8 cellular contexts compared by ENCODE assay signal in the genomic region with DNA sequence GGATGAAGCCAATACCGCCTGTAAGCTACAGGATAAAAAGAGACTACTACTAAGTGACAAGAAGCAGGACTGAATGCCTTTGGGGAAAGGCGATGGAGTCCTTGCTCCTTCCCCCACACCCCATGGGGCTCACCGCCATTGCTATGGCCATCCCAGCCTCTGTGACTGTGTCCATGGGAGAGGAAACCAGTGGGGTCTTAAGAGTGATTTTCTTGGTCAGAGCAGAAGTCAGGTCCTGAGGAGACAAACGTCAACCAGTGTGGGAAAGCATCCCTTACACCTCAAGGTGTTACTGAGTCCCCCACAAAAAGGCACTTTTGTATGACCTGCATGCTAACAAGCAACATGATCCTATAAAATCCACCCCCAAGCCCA. TPM values are rescaled to one million over a fixed set of nuclear protein-coding genes. Genes with fewer than 3 reads are reported as not detected.
A peak's percentile ranks its signal among the peaks of the same experiment; 100 is the strongest.
DNase-seq lines count a peak whose midpoint lies in the region; ATAC-seq and TF ChIP-seq lines count a peak whose summit lies in the region.

No MANE protein-coding gene starts in this region.

- no peaks in the 10 kb centered on the region for H3K9me2 ChIP-seq in hepatocyte (replicated peaks; ENCODE audit: insufficient read depth)

- POLR2A ChIA-PET in activated CD4-positive, alpha-beta memory T cell treated with anti-CD3 and anti-CD28 coated beads for 36 hours (lab: Charles Lee): interaction anchor here (1.8 to 1.9 kb wide), 4 partner anchors 8 to 66 kb away, joined by 9 to 21 read pairs (median 18); a partner anchor contains a TSS

- peaks cover 15% of the 10 kb centered on the region for H3K4me1 ChIP-seq in hepatocyte (ENCODE audit: insufficient read depth)

- intact Hi-C loops in activated CD4-positive, alpha-beta memory T cell treated with anti-CD3 and anti-CD28 coated beads for 36 hours (cut with micrococcal nuclease): loop anchor here (2.0 to 10.0 kb wide), 5 partner anchors 39 to 417 kb away; a partner anchor contains a TSS

- peak overlapping the region; percentile 95 for H3K4me3 Mint-ChIP-seq in HFFc6
- H3K4me3 Mint-ChIP-seq in activated CD4-positive, alpha-beta memory T cell treated with anti-CD3 and anti-CD28 coated beads for 36 hours: peak overlapping the region; percentile 86

- no peak for DNase-seq in HFFc6
- no peak for DNase-seq in activated CD4-positive, alpha-beta memory T cell treated with anti-CD3 and anti-CD28 coated beads for 36 hours
- DNase-seq in hepatocyte (ENCODE audit: low spot score): no peak
- peak; percentile 26 for DNase-seq in stimulated activated CD8-positive, alpha-beta memory T cell treated with anti-CD3 and anti-CD28 coated beads, Interleukin-4, amount 100 ng/mL, for 48 hours
- DNase-seq in epidermal melanocyte (ENCODE audit: insufficient read length, low spot score): no peak

- H3K4me1 Mint-ChIP-seq in HFFc6 (ENCODE audit: low read depth): peaks cover 75% of the 10 kb centered on the region
- peaks cover 48% of the 10 kb centered on the region for H3K4me1 Mint-ChIP-seq in activated CD4-positive, alpha-beta memory T cell treated with anti-CD3 and anti-CD28 coated beads for 36 hours (ENCODE audit: low read depth)

- H3K27me3 ChIP-seq in hepatocyte: no peaks in the 10 kb centered on the region

- H4K20me1 ChIP-seq in hepatocyte (ENCODE audit: insufficient read depth, poor library complexity, severe bottlenecking): no peaks in the 10 kb centered on the region

- peaks cover 3% of the 10 kb centered on the region; the same call in 1 of the 2 replicates for H3K9me3 Mint-ChIP-seq in HFFc6
- no peaks in the 10 kb centered on the region for H3K9me3 Mint-ChIP-seq in activated CD4-positive, alpha-beta memory T cell treated with anti-CD3 and anti-CD28 coated beads for 36 hours

- ATAC-seq in HG03135 (IDR thresholded peaks at IDR 0.05; ENCODE audit: unreplicated experiment) (no peak), GM21515 (IDR thresholded peaks at IDR 0.05; ENCODE audit: unreplicated experiment) (no peak), HG03432 (IDR thresholded peaks at IDR 0.05; ENCODE audit: unreplicated experiment) (no peak)

- H3K36me3 ChIP-seq in hepatocyte (replicated peaks; ENCODE audit: insufficient read depth, low read depth): no peaks in the 10 kb centered on the region

- H3K79me2 ChIP-seq in hepatocyte: peaks cover 42% of the 10 kb centered on the region

- peak overlapping the region; percentile 95 for H3K4me2 ChIP-seq in hepatocyte

- H3K27me3 Mint-ChIP-seq in HFFc6 (ENCODE audit: insufficient read depth): peaks cover 13% of the 10 kb centered on the region
- no peaks in the 10 kb centered on the region for H3K27me3 Mint-ChIP-seq in activated CD4-positive, alpha-beta memory T cell treated with anti-CD3 and anti-CD28 coated beads for 36 hours

- H3K9me3 ChIP-seq in hepatocyte (ENCODE audit: low read depth): no peaks in the 10 kb centered on the region

- CTCF ChIA-PET in activated CD4-positive, alpha-beta memory T cell treated with anti-CD3 and anti-CD28 coated beads for 36 hours (lab: Charles Lee): interaction anchor here (0.7 to 1.8 kb wide), 2 partner anchors 41 to 65 kb away, joined by 3 to 10 read pairs; a partner anchor contains a TSS

- peak overlapping the region; percentile 50 for H3K4me3 ChIP-seq in hepatocyte

- 88% methylated on average over 4 of the region's 4 CpGs for WGBS in hepatocyte (ENCODE audit: low lambda C conversion rate, missing lambda C conversion rate)

- H3K27ac Mint-ChIP-seq in HFFc6: peak overlapping the region; percentile 92
- H3K27ac Mint-ChIP-seq in activated CD4-positive, alpha-beta memory T cell treated with anti-CD3 and anti-CD28 coated beads for 36 hours: peak overlapping the region; percentile 89

- H3K36me3 Mint-ChIP-seq in HFFc6 (ENCODE audit: low read depth): peaks cover 65% of the 10 kb centered on the region
- H3K36me3 Mint-ChIP-seq in activated CD4-positive, alpha-beta memory T cell treated with anti-CD3 and anti-CD28 coated beads for 36 hours: peaks cover 67% of the 10 kb centered on the region

- no peak overlapping the region for H2AFZ ChIP-seq in hepatocyte

- TF ChIP-seq CTCF in HFFc6 (IDR thresholded peaks at IDR 0.05): no peak
- no peak for TF ChIP-seq CTCF in hepatocyte (IDR thresholded peaks at IDR 0.05; ENCODE audit: poor library complexity)

- H3K27ac ChIP-seq in hepatocyte: peak overlapping the region; percentile 87

RNA-seq across cellular contexts. Expression of a gene that starts 0.9 kb away (rescaled TPM):
- 100 to 1,000 TPM; 195 to 228 (median 202) TPM for total RNA-seq in HFFc6 (2021; fragmentation: NEBNext Ultra II Directional; extraction: Animal tissue kit (Norgen Biotek cat#: 25700))
- total RNA-seq in activated CD4-positive, alpha-beta memory T cell treated with anti-CD3 and anti-CD28 coated beads for 36 hours: 100 to 1,000 TPM; 430 to 454 TPM
- 180 and 184 TPM in 2 replicates for total RNA-seq in hepatocyte
- 115 TPM in 2 replicates for polyA plus RNA-seq in hepatocyte

RNA-seq across cellular contexts. Expression of a gene that starts 6.4 kb away (rescaled TPM):
- total RNA-seq in HFFc6 (2021; fragmentation: NEBNext Ultra II Directional; extraction: Animal tissue kit (Norgen Biotek cat#: 25700)): 100 to 1,000 TPM; 129 to 164 (median 153) TPM
- total RNA-seq in activated CD4-positive, alpha-beta memory T cell treated with anti-CD3 and anti-CD28 coated beads for 36 hours: 100 to 1,000 TPM; 101 to 106 TPM
- 58.7 and 70.7 TPM in 2 replicates for total RNA-seq in hepatocyte
- 140 and 173 TPM in 2 replicates for polyA plus RNA-seq in hepatocyte

RNA-seq across cellular contexts. Expression of a gene that starts 9.9 kb away (rescaled TPM):
- 10 to 100 TPM; 25.3 to 33.9 (median 29.5) TPM for total RNA-seq in HFFc6 (2021; fragmentation: NEBNext Ultra II Directional; extraction: Animal tissue kit (Norgen Biotek cat#: 25700))
- 10 to 100 TPM; 26.2 to 26.5 TPM for total RNA-seq in activated CD4-positive, alpha-beta memory T cell treated with anti-CD3 and anti-CD28 coated beads for 36 hours
- 25.0 and 29.3 TPM in 2 replicates for total RNA-seq in hepatocyte
- 27.0 and 40.6 TPM in 2 replicates for polyA plus RNA-seq in hepatocyte

RNA-seq across cellular contexts. Expression of a gene that starts 21.1 kb away (rescaled TPM):
- total RNA-seq in HFFc6 (2021; fragmentation: NEBNext Ultra II Directional; extraction: Animal tissue kit (Norgen Biotek cat#: 25700)): 100 to 1,000 TPM; 107 to 123 (median 115) TPM
- 100 to 1,000 TPM; 139 to 144 TPM for total RNA-seq in activated CD4-positive, alpha-beta memory T cell treated with anti-CD3 and anti-CD28 coated beads for 36 hours
- 124 and 157 TPM in 2 replicates for total RNA-seq in hepatocyte
- 190 and 215 TPM in 2 replicates for polyA plus RNA-seq in hepatocyte

RNA-seq across cellular contexts. Expression of a gene that starts 38.2 kb away (rescaled TPM):
- total RNA-seq in HFFc6 (2021; fragmentation: NEBNext Ultra II Directional; extraction: Animal tissue kit (Norgen Biotek cat#: 25700)): 10 to 100 TPM; 29.1 to 41.4 (median 31.6) TPM
- total RNA-seq in activated CD4-positive, alpha-beta memory T cell treated with anti-CD3 and anti-CD28 coated beads for 36 hours: 10 to 100 TPM; 32.7 to 32.8 TPM
- 39.4 and 42.5 TPM in 2 replicates for total RNA-seq in hepatocyte
- 84.0 and 85.3 TPM in 2 replicates for polyA plus RNA-seq in hepatocyte
